ENCODE assay signal across 8 cellular contexts in genomic region chr1:960371-961131, GRCh38. TPM values are rescaled to one million over a fixed set of nuclear protein-coding genes. Genes with fewer than 3 reads are reported as not detected.
DNase-seq lines count a peak whose midpoint lies in the region; ATAC-seq and TF ChIP-seq lines count a peak whose summit lies in the region.

KLHL17 (plus strand) TSS chr1:960584; CDS start chr1:960694, 110 bp downstream.

- WGBS in GM23248 (ENCODE audit: low coverage in 1 of 2, low lambda C conversion rate in 2 of 2, missing lambda C conversion rate in 2 of 2), 2 experiments: 2 to 3% methylated on average over 5 to 45 of the region's 108 CpGs

- H3K9ac ChIP-seq in GM23248 (peak within 1 kb of the TSS; percentile 82), colonic mucosa (ENCODE audit: low read depth in 2 of 2, low read length in 2 of 2) (peak within 1 kb of the TSS in 1 of 2 donors; percentile 74)

- DNase-seq in D341Med (ENCODE audit: low spot score): peak; percentile 89
- peak; percentile 84 for DNase-seq in GM23248
- DNase-seq in NCI-H226: peak; percentile 72
- DNase-seq in activated CD4-positive, alpha-beta T cell treated with anti-CD3 and anti-CD28 coated beads, Interleukin-2, amount 10 ng/mL, durations not matched to agents 24 days and 14 days: peak; percentile 95
- DNase-seq in colonic mucosa: peak; percentile 91
- peak; percentile 74 for DNase-seq in left lobe of liver (ENCODE audit: low spot score)
- DNase-seq in stimulated activated CD4-positive, alpha-beta T cell treated with anti-CD3 and anti-CD28 coated beads, Interleukin-2, amount 100 ng/mL, for 4 hours (ENCODE audit: low read depth): peak; percentile 72
- no peak for DNase-seq in NCI-H1694 treated with DMSO at 0.1 percent for 48 hours (lab: John Stamatoyannopoulos, UW)

- H3K9me3 ChIP-seq in GM23248 (ENCODE audit: low read depth) (no peaks in the 10 kb centered on the region), colonic mucosa (no peaks in the 10 kb centered on the region)

- ATAC-seq in left lobe of liver: peak; percentile 69

- no peaks in the 10 kb centered on the region for H4K20me1 ChIP-seq in GM23248 (ENCODE audit: insufficient read depth)

- H3K27ac ChIP-seq in GM23248 (no peak within 1 kb of the TSS), colonic mucosa (no peak within 1 kb of the TSS)

- H3F3A ChIP-seq in GM23248 (ENCODE audit: insufficient read depth): no peaks in the 10 kb centered on the region

- no peaks in the 10 kb centered on the region for H3K9me2 ChIP-seq in GM23248 (ENCODE audit: insufficient read depth)

- H3K27me3 Mint-ChIP-seq in activated CD4-positive, alpha-beta T cell treated with anti-CD3 and anti-CD28 coated beads, Interleukin-2, amount 10 ng/mL, durations not matched to agents 24 days and 14 days: no peaks in the 10 kb centered on the region

- H2AFZ ChIP-seq in GM23248: peak within 1 kb of the TSS; percentile 82

- H3K9me3 Mint-ChIP-seq in activated CD4-positive, alpha-beta T cell treated with anti-CD3 and anti-CD28 coated beads, Interleukin-2, amount 10 ng/mL, durations not matched to agents 24 days and 14 days: no peaks in the 10 kb centered on the region

- no peaks in the 10 kb centered on the region; the same call in 1 of the 2 replicates for H3K36me3 ChIP-seq in GM23248 (ENCODE audit: low read depth)
- no peaks in the 10 kb centered on the region for H3K36me3 ChIP-seq in colonic mucosa

- H3K4me1 ChIP-seq in GM23248 (ENCODE audit: insufficient read depth) (peaks cover 11% of the 10 kb centered on the region; the same call in 1 of the 2 replicates), colonic mucosa (no peaks in the 10 kb centered on the region)

- intact Hi-C loops in activated CD4-positive, alpha-beta T cell treated with anti-CD3 and anti-CD28 coated beads, Interleukin-2, amount 10 ng/mL, durations not matched to agents 24 days and 14 days (cut with micrococcal nuclease): no loop called here
- intact Hi-C loops in colonic mucosa (cut with DNase I): no loop called here

- H3K4me1 Mint-ChIP-seq in activated CD4-positive, alpha-beta T cell treated with anti-CD3 and anti-CD28 coated beads, Interleukin-2, amount 10 ng/mL, durations not matched to agents 24 days and 14 days: peaks cover 15% of the 10 kb centered on the region

- peak within 1 kb of the TSS; percentile 77 for H3K4me3 ChIP-seq in GM23248
- peak within 1 kb of the TSS; percentile 97 for H3K4me3 ChIP-seq in colonic mucosa

- peaks cover 35% of the 10 kb centered on the region for H3K79me2 ChIP-seq in GM23248 (ENCODE audit: insufficient read depth)

- peak within 1 kb of the TSS; percentile 86 for H3K4me2 ChIP-seq in GM23248 (ENCODE audit: unreplicated experiment)

- H3K27me3 ChIP-seq in GM23248 (replicated peaks; ENCODE audit: insufficient read depth) (no peaks in the 10 kb centered on the region), colonic mucosa (no peaks in the 10 kb centered on the region)

- TF ChIP-seq CTCF in colonic mucosa (IDR thresholded peaks at IDR 0.05): no peak

- in situ Hi-C loops in GM23248 (cut with MboI): no loop called here

- H3K36me3 Mint-ChIP-seq in activated CD4-positive, alpha-beta T cell treated with anti-CD3 and anti-CD28 coated beads, Interleukin-2, amount 10 ng/mL, durations not matched to agents 24 days and 14 days (ENCODE audit: low read depth): peaks cover 31% of the 10 kb centered on the region

- peak within 1 kb of the TSS; percentile 65 for H3K27ac Mint-ChIP-seq in activated CD4-positive, alpha-beta T cell treated with anti-CD3 and anti-CD28 coated beads, Interleukin-2, amount 10 ng/mL, durations not matched to agents 24 days and 14 days

- peak within 1 kb of the TSS; percentile 99 for H3K4me3 Mint-ChIP-seq in activated CD4-positive, alpha-beta T cell treated with anti-CD3 and anti-CD28 coated beads, Interleukin-2, amount 10 ng/mL, durations not matched to agents 24 days and 14 days

RNA-seq across cellular contexts. Expression of gene KLHL17, which starts in this region (rescaled TPM):
- total RNA-seq in GM23248 (2014; rRNA removed; shearing (Covaris generic)): 19.2 and 23.3 TPM in 2 replicates
- polyA plus RNA-seq in GM23248 (2016; fragmentation: Nextera tagmentation; extraction: Ambion mirVana): 4.7 and 5.5 TPM in 2 replicates
- total RNA-seq in activated CD4-positive, alpha-beta T cell treated with anti-CD3 and anti-CD28 coated beads, Interleukin-2, amount 10 ng/mL, durations not matched to agents 24 days and 14 days: 46.4 and 48.1 TPM in 2 replicates
- total RNA-seq in colonic mucosa (10 to 100 TPM in 1 of 2 donors, 1 to 10 TPM in 1; 9.9 to 16.7 TPM), left lobe of liver (7.3 TPM)
